Comparison of ENCODE assay signal across 13 cellular contexts in the genomic region with DNA sequence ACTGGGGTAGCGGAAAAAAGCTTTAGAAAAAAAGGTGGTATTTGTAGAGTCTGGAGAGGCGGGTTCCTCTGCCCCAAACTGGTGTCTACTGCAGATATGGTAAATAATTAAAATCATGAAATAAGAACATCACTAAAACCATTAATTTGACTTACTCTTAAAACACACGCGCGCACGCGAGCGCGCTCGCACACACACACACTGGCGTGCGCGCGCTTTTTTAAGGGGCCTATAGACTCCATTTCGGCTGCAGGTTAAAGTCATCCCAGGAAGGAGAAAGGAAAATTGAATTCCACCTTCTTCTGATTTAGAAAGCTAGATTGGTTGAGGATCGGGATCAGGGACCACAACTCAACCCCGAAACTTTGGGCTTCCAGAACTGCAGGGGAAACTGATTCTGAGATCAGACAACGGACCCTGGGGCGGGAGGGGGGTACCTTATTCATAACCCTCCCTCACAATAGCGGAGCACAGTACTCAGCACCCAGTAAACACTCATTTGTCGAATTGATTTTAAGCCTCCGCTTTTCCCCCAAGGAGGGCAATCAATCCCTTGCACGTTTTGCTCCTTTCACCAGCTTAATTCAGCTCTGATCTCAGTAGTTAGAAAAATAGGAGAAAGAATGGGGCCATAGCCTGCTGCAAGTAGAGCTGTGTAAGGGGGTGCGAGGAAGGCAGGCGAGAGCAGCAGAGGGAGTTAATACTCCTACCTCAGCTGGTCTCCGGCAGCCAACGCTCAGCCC. TPM values are rescaled to one million over a fixed set of nuclear protein-coding genes. Genes with fewer than 3 reads are reported as not detected.
DNase-seq lines count a peak whose midpoint lies in the region; TF ChIP-seq lines count a peak whose summit lies in the region.
"Had no signal": no experiment of that assay in that cellular context is flagged by ENCODE, and none has a peak within 500 bp of the region (broad histone marks: within the 10 kb centered on the region; RNA-seq: fewer than 3 reads in every experiment).

No MANE protein-coding gene starts in this region.

- DNase-seq in NCI-H510A (lab: John Stamatoyannopoulos, UW), result peak; percentile 1
- no peak for DNase-seq in NCI-H510A treated with DMSO at 0.1 percent for 48 hours (lab: John Stamatoyannopoulos, UW)
- DNase-seq in esophagus muscularis mucosa (ENCODE audit: extremely low spot score), result no peak
- no peak for DNase-seq in testis
- no peak for DNase-seq in stimulated activated CD4-positive, alpha-beta T cell treated with anti-CD3 and anti-CD28 coated beads, Interleukin-12 subunit alpha, Interleukin-12 subunit beta, amount 100 ng/mL, for 4 hours
- DNase-seq in HUDEP-2 (lab: John Stamatoyannopoulos, UW; ENCODE audit: unreplicated experiment in 76 of 76), result no peak
- no peak for DNase-seq in effector memory CD4-positive, alpha-beta T cell
- DNase-seq: activated T-cell treated with anti-CD3 and anti-CD28 coated beads for 4 hours, erythroblast, NCI-H1694, PC-3 had no signal

- intact Hi-C loops in esophagus muscularis mucosa (cut with DNase I) (no loop called here), testis (cut with DNase I; ENCODE audit: low total_unique reads) (no loop called here)

- H3K4me3 ChIP-seq in esophagus muscularis mucosa (peak overlapping the region; percentile 44 to 58 (median 50)), muscle layer of duodenum (ENCODE audit: low read depth in 1 of 2, low read length in 2 of 2) (peak overlapping the region; percentile 37 to 66), testis (peak overlapping the region; percentile 6 to 23)
- H3K4me3 ChIP-seq in effector memory CD4-positive, alpha-beta T cell (ENCODE audit: insufficient read depth, low read depth, low read length, poor library complexity, severe bottlenecking), result no peak overlapping the region

- 17% methylated on average over 27 of the region's 27 CpGs for WGBS in esophagus muscularis mucosa
- 6% methylated on average over 27 of the region's 27 CpGs for WGBS in testis, 2 donors

- no peak for TF ChIP-seq EP300 in esophagus muscularis mucosa (IDR thresholded peaks at IDR 0.05)

- H3K27me3 ChIP-seq in esophagus muscularis mucosa (peaks cover 0 to 52% (median 18%) of the 10 kb centered on the region in 4 donors), muscle layer of duodenum (ENCODE audit: low read depth, low read length) (peaks cover 26% of the 10 kb centered on the region), testis (no peaks in the 10 kb centered on the region)
- H3K27me3 ChIP-seq in effector memory CD4-positive, alpha-beta T cell (replicated peaks; ENCODE audit: control insufficient read depth, insufficient read depth, low read length, poor library complexity, severe bottlenecking), result no peaks in the 10 kb centered on the region

- no peak for TF ChIP-seq POLR2A in esophagus muscularis mucosa (IDR thresholded peaks at IDR 0.05; ENCODE audit: low read depth)
- no peak for TF ChIP-seq POLR2A in testis (IDR thresholded peaks at IDR 0.05)

- H3K36me3 ChIP-seq in esophagus muscularis mucosa, result no peaks in the 10 kb centered on the region
- no peaks in the 10 kb centered on the region for H3K36me3 ChIP-seq in muscle layer of duodenum (ENCODE audit: control insufficient read depth in 1 of 2, insufficient read depth in 2 of 2, low read length in 2 of 2)
- H3K36me3 ChIP-seq in testis (ENCODE audit: low read depth, missing control alignments), result no peaks in the 10 kb centered on the region
- no peaks in the 10 kb centered on the region for H3K36me3 ChIP-seq in effector memory CD4-positive, alpha-beta T cell (ENCODE audit: control insufficient read depth, insufficient read depth, low read length)

- H3K9me3 ChIP-seq in esophagus muscularis mucosa, result no peaks in the 10 kb centered on the region
- H3K9me3 ChIP-seq in muscle layer of duodenum (ENCODE audit: control insufficient read depth in 1 of 2, low read length in 2 of 2), result no peaks in the 10 kb centered on the region
- H3K9me3 ChIP-seq in testis, result no peaks in the 10 kb centered on the region
- no peaks in the 10 kb centered on the region for H3K9me3 ChIP-seq in effector memory CD4-positive, alpha-beta T cell (ENCODE audit: control insufficient read depth, low read length)

- H3K27ac ChIP-seq in esophagus muscularis mucosa (replicated peaks in 1 of 4) (no peak overlapping the region), muscle layer of duodenum (ENCODE audit: low read length) (no peak overlapping the region), testis (no peak overlapping the region)
- no peak overlapping the region for H3K27ac ChIP-seq in effector memory CD4-positive, alpha-beta T cell (ENCODE audit: insufficient read depth, low read length, poor library complexity, severe bottlenecking)

- TF ChIP-seq CTCF in esophagus muscularis mucosa (IDR thresholded peaks at IDR 0.05) (no peak), testis (IDR thresholded peaks at IDR 0.05) (no peak)

- H3K4me1 ChIP-seq in esophagus muscularis mucosa (peaks cover 12 to 30% (median 26%) of the 10 kb centered on the region in 4 donors), muscle layer of duodenum (ENCODE audit: control insufficient read depth in 1 of 2, insufficient read depth in 2 of 2, low read length in 2 of 2) (peaks cover 0 to 27% of the 10 kb centered on the region in 2 donors), testis (no peaks in the 10 kb centered on the region)
- H3K4me1 ChIP-seq in effector memory CD4-positive, alpha-beta T cell (ENCODE audit: control insufficient read depth, insufficient read depth, low read length, poor library complexity, severe bottlenecking), result no peaks in the 10 kb centered on the region

RNA-seq across cellular contexts. Expression of a gene that starts 0.5 kb away (rescaled TPM):
- total RNA-seq in esophagus muscularis mucosa (under 1 TPM in 2 of 4 donors, not detected in 2; under 0.01 to 0.52 TPM), testis (1 to 10 TPM; 6.1 to 6.3 TPM)
- polyA plus RNA-seq in testis (ENCODE audit: insufficient read depth, low read depth, low replicate concordance), result 24.2 TPM
- total RNA-seq: left lobe of liver, PC-3 had no signal

Comparison
In these comparisons a context has a peak if more than half of its experiments do, and no peak if none do; other contexts are left out.
1. RNA of a gene that starts 0.5 kb away (total RNA-seq): 6.1 to 6.3 TPM in testis; under 0.01 to 0.52 TPM in esophagus muscularis mucosa; every median in the first group is over 4 times any median in the second.